ENCODE assay signal across 9 cellular contexts in genomic region chr10:99370993-99371392, GRCh38. TPM values are rescaled to one million over a fixed set of nuclear protein-coding genes. Genes with fewer than 3 reads are reported as not detected.
DNase-seq lines count a peak whose midpoint lies in the region; ATAC-seq and TF ChIP-seq lines count a peak whose summit lies in the region.
"Had no signal": no experiment of that assay in that cellular context is flagged by ENCODE, and none has a peak within 500 bp of the region (broad histone marks: within the 10 kb centered on the region; RNA-seq: fewer than 3 reads in every experiment).

No MANE protein-coding gene starts in this region.

- TF ChIP-seq CTCF in KMS-11 (conservative IDR thresholded peaks at IDR 0.05; ENCODE audit: low read depth, low read length) (peak; percentile 25; the same call in 1 of the 2 replicates), body of pancreas (IDR thresholded peaks at IDR 0.05) (peak; percentile 29 to 62 (median 48)), nephron progenitor cell (IDR thresholded peaks at IDR 0.05) (peak; percentile 17), sigmoid colon (IDR thresholded peaks at IDR 0.05) (no peak)
- no peak for TF ChIP-seq CTCF in CD4-positive, alpha-beta T cell (IDR thresholded peaks at IDR 0.05)

- ATAC-seq in Right ventricle myocardium superior (ENCODE audit: poor library complexity) (peak; percentile 45), left cardiac atrium (no peak), body of pancreas (no peak)
- ATAC-seq in CD4-positive, alpha-beta T cell (ENCODE audit: poor library complexity) = no peak

- H3K4me3 Mint-ChIP-seq in nephron progenitor cell = no peak overlapping the region
- no peak overlapping the region for H3K4me3 Mint-ChIP-seq in CD4-positive, alpha-beta T cell

- no peaks in the 10 kb centered on the region for H3K36me3 Mint-ChIP-seq in nephron progenitor cell (ENCODE audit: low read depth)
- no peaks in the 10 kb centered on the region for H3K36me3 Mint-ChIP-seq in CD4-positive, alpha-beta T cell (ENCODE audit: low read depth)

- DNase-seq in Right ventricle myocardium superior (no peak), left cardiac atrium (no peak), GM23248 (peak; percentile 74), body of pancreas (peak in 2 of 4 donors; percentile 20 to 24), nephron progenitor cell (no peak), sigmoid colon (no peak)
- DNase-seq in CD4-positive, alpha-beta T cell = no peak

- peaks cover 33% of the 10 kb centered on the region for H3F3A ChIP-seq in GM23248 (ENCODE audit: insufficient read depth)

- H3K9ac ChIP-seq in GM23248 (no peak overlapping the region), KMS-11 (no peak overlapping the region)

- POLR2A ChIA-PET in CD4-positive, alpha-beta T cell (lab: Charles Lee) = no interaction called here

- H3K27me3 Mint-ChIP-seq in nephron progenitor cell (ENCODE audit: low read depth, poor library complexity) = peaks cover 47% of the 10 kb centered on the region
- peaks cover 30% of the 10 kb centered on the region for H3K27me3 Mint-ChIP-seq in CD4-positive, alpha-beta T cell

- intact Hi-C loops in Right ventricle myocardium superior (cut with DNase I) = no loop called here
- intact Hi-C loops in left cardiac atrium (cut with DNase I) = no loop called here
- intact Hi-C loops in body of pancreas (cut with DNase I) = no loop called here
- intact Hi-C loops in CD4-positive, alpha-beta T cell (cut with DNase I, micrococcal nuclease) = no loop called here
- intact Hi-C loops in sigmoid colon (cut with DNase I) = no loop called here

- WGBS in GM23248 (ENCODE audit: low coverage in 1 of 2, low lambda C conversion rate in 2 of 2, missing lambda C conversion rate in 2 of 2), 2 experiments = 37% methylated on average over 2 of the region's 2 CpGs
- WGBS in body of pancreas, 2 donors = 17 to 34% methylated on average over 2 of the region's 2 CpGs
- WGBS in sigmoid colon, 2 donors = 11 to 28% methylated on average over 2 of the region's 2 CpGs

- no peaks in the 10 kb centered on the region for H3K9me2 ChIP-seq in GM23248 (ENCODE audit: insufficient read depth)

- H3K27ac Mint-ChIP-seq in nephron progenitor cell = no peak overlapping the region
- H3K27ac Mint-ChIP-seq in CD4-positive, alpha-beta T cell = no peak overlapping the region

- H3K79me2 ChIP-seq in GM23248 (ENCODE audit: insufficient read depth) = no peaks in the 10 kb centered on the region
- no peaks in the 10 kb centered on the region for H3K79me2 ChIP-seq in KMS-11 (ENCODE audit: insufficient read depth, low read depth)

- H3K27me3 ChIP-seq in GM23248 (replicated peaks; ENCODE audit: insufficient read depth) (no peaks in the 10 kb centered on the region), KMS-11 (ENCODE audit: insufficient read depth, low read depth) (peaks cover 78% of the 10 kb centered on the region), body of pancreas (no peaks in the 10 kb centered on the region), sigmoid colon (no peaks in the 10 kb centered on the region)
- peaks cover 11% of the 10 kb centered on the region for H3K27me3 ChIP-seq in CD4-positive, alpha-beta T cell (ENCODE audit: control insufficient read depth, insufficient read depth, low read length)

- CTCF ChIA-PET in CD4-positive, alpha-beta T cell (lab: Charles Lee) = no interaction called here

- no peaks in the 10 kb centered on the region for H3K9me3 Mint-ChIP-seq in nephron progenitor cell
- no peaks in the 10 kb centered on the region for H3K9me3 Mint-ChIP-seq in CD4-positive, alpha-beta T cell

- H3K4me1 ChIP-seq in GM23248 (ENCODE audit: insufficient read depth) (peaks cover 71% of the 10 kb centered on the region), KMS-11 (ENCODE audit: low read depth, poor library complexity, severe bottlenecking) (peaks cover 18% of the 10 kb centered on the region), body of pancreas (no peaks in the 10 kb centered on the region), sigmoid colon (peaks cover 0 to 4% (median 2%) of the 10 kb centered on the region in 4 donors)

- TF ChIP-seq EP300 in sigmoid colon (IDR thresholded peaks at IDR 0.05) = no peak

- H3K4me3 ChIP-seq in GM23248 (no peak overlapping the region), KMS-11 (IDR thresholded peaks at IDR 0.05; ENCODE audit: insufficient read depth, low read depth, low read length) (no peak overlapping the region), body of pancreas (no peak overlapping the region), sigmoid colon (no peak overlapping the region)

- H3K9me3 ChIP-seq in GM23248 (ENCODE audit: low read depth) = no peaks in the 10 kb centered on the region
- no peaks in the 10 kb centered on the region for H3K9me3 ChIP-seq in body of pancreas
- H3K9me3 ChIP-seq in CD4-positive, alpha-beta T cell (ENCODE audit: control insufficient read depth, low read length) = no peaks in the 10 kb centered on the region
- no peaks in the 10 kb centered on the region for H3K9me3 ChIP-seq in sigmoid colon

- H2AFZ ChIP-seq in GM23248 (no peak overlapping the region), KMS-11 (ENCODE audit: low read depth) (no peak overlapping the region)

- no peak for TF ChIP-seq POLR2A in body of pancreas (IDR thresholded peaks at IDR 0.05)
- TF ChIP-seq POLR2A in sigmoid colon (IDR thresholded peaks at IDR 0.05) = no peak

- peak overlapping the region; percentile 38 for H3K4me2 ChIP-seq in GM23248 (ENCODE audit: unreplicated experiment)
- H3K4me2 ChIP-seq in KMS-11 = peak overlapping the region; percentile 14; the same call in 1 of the 2 replicates

- H3K27ac ChIP-seq in GM23248 (no peak overlapping the region), KMS-11 (no peak overlapping the region), body of pancreas (no peak overlapping the region), sigmoid colon (no peak overlapping the region)
- no peak overlapping the region for H3K27ac ChIP-seq in CD4-positive, alpha-beta T cell (ENCODE audit: low read depth, low read length)
- H3K27ac ChIP-seq: epithelial cell of prostate had no signal

- H4K20me1 ChIP-seq in GM23248 (ENCODE audit: insufficient read depth) (no peaks in the 10 kb centered on the region), KMS-11 (ENCODE audit: insufficient read depth) (no peaks in the 10 kb centered on the region)

- in situ Hi-C loops in GM23248 (cut with MboI) = no loop called here

- H3K36me3 ChIP-seq in GM23248 (ENCODE audit: low read depth) (no peaks in the 10 kb centered on the region), KMS-11 (ENCODE audit: insufficient read depth) (no peaks in the 10 kb centered on the region), body of pancreas (replicated peaks in 1 of 2; ENCODE audit: insufficient read depth in 1 of 2, low read depth in 2 of 2) (no peaks in the 10 kb centered on the region), sigmoid colon (no peaks in the 10 kb centered on the region)

- no peaks in the 10 kb centered on the region for H3K4me1 Mint-ChIP-seq in nephron progenitor cell
- peaks cover 6% of the 10 kb centered on the region for H3K4me1 Mint-ChIP-seq in CD4-positive, alpha-beta T cell (ENCODE audit: low read depth)

RNA-seq across cellular contexts. Expression of gene CNNM1, which starts 41.8 kb away (rescaled TPM):
- total RNA-seq in Right ventricle myocardium superior (0.13 TPM), left cardiac atrium (under 1 TPM; 0.05 to 0.15 TPM), body of pancreas (1 to 10 TPM; 1.3 to 1.6 TPM), sigmoid colon (1 to 10 TPM; 1.1 to 2.2 (median 1.2) TPM)
- 1.6 and 2.1 TPM in 2 replicates for total RNA-seq in GM23248 (2014; rRNA removed; shearing (Covaris generic))
- polyA plus RNA-seq in GM23248 (2016; fragmentation: Nextera tagmentation; extraction: Ambion mirVana) (0.95 and 1.1 TPM in 2 replicates), sigmoid colon (under 1 TPM in 1 of 3 donors, not detected in 2; 0.23 TPM)
- total RNA-seq in CD4-positive, alpha-beta T cell = under 1 TPM; 0.16 to 0.17 TPM

RNA-seq across cellular contexts. Expression of gene GOT1, which starts 59.4 kb away (rescaled TPM):
- total RNA-seq in Right ventricle myocardium superior (516 TPM), left cardiac atrium (100 to 1,000 TPM; 404 to 437 TPM), body of pancreas (10 to 100 TPM in 1 of 2 donors, 1 to 10 TPM in 1; 7.3 to 14.8 TPM), sigmoid colon (10 to 100 TPM; 13.4 to 29.6 (median 15.4) TPM)
- total RNA-seq in GM23248 (2014; rRNA removed; shearing (Covaris generic)) = 19.1 and 39.6 TPM in 2 replicates
- polyA plus RNA-seq in GM23248 (2016; fragmentation: Nextera tagmentation; extraction: Ambion mirVana) (62.7 and 63.7 TPM in 2 replicates), sigmoid colon (10 to 100 TPM; 61.9 to 73.5 (median 64.7) TPM)
- 1 to 10 TPM; 3.5 to 5.7 TPM for total RNA-seq in CD4-positive, alpha-beta T cell

Comparison
In these comparisons a context has a peak if more than half of its experiments do, and no peak if none do; other contexts are left out.
1. CTCF ChIP-seq: peak in KMS-11 (single experiment), body of pancreas (7 of 7) and nephron progenitor cell (single experiment); none in CD4-positive, alpha-beta T cell (single experiment) and sigmoid colon (0 of 4).